Comparison of ENCODE assay signal across 21 cellular contexts in genomic region chr9:131092548-131093440, GRCh38. TPM values are rescaled to one million over a fixed set of nuclear protein-coding genes. Genes with fewer than 3 reads are reported as not detected.
"Had no signal": no experiment of that assay in that cellular context is flagged by ENCODE, and none has a peak within 500 bp of the region (broad histone marks: within the 10 kb centered on the region; RNA-seq: fewer than 3 reads in every experiment).

No MANE protein-coding gene starts in this region.

- H3K27ac Mint-ChIP-seq: mesothelial cell of epicardium, natural killer cell, progenitor cell of endocrine pancreas had no signal

- H3K27me3 ChIP-seq: neural progenitor cell, pancreas, thyroid gland had no signal

- H3K36me3 ChIP-seq: esophagus squamous epithelium, neural progenitor cell, pancreas, suprapubic skin, thyroid gland, upper lobe of left lung, uterus had no signal

- H3K4me1 ChIP-seq: pancreas, uterus had no signal

- DNase-seq: effector CD4-positive, alpha-beta T cell; esophagus squamous epithelium; foreskin keratinocyte; head of caudate nucleus; natural killer cell; occipital lobe; pancreas; small intestine; stimulated activated CD4-positive, alpha-beta T cell treated with anti-CD3 and anti-CD28 coated beads, Interleukin-12 subunit alpha, Interleukin-12 subunit beta, amount 100 ng/mL, for 4 hours; stimulated activated naive CD4-positive, alpha-beta T cell treated with Interleukin-2 at 50 U/mL for 16 hours; thyroid gland; upper lobe of left lung; uterus had no signal

- H3K4me1 Mint-ChIP-seq: natural killer cell had no signal

- H3K36me3 Mint-ChIP-seq: mesothelial cell of epicardium, natural killer cell, neural progenitor cell had no signal

- FAIRE-seq: pancreas, small intestine had no signal

- H3K4me3 ChIP-seq: coronary artery, esophagus squamous epithelium, hepatocyte, neural progenitor cell, pancreas, suprapubic skin, thyroid gland, upper lobe of left lung, uterus had no signal

- H3K4me3 Mint-ChIP-seq: mesothelial cell of epicardium, natural killer cell had no signal

- H3K27ac ChIP-seq: foreskin keratinocyte, hepatocyte, neural progenitor cell, pancreas, suprapubic skin, thyroid gland, upper lobe of left lung, uterus had no signal

- H2AFZ ChIP-seq: hepatocyte, neural progenitor cell had no signal

- ATAC-seq: foreskin keratinocyte, left lobe of liver, natural killer cell, pancreas, right cardiac atrium had no signal

- H3K9me3 ChIP-seq: esophagus squamous epithelium, pancreas, suprapubic skin, thyroid gland, upper lobe of left lung, uterus had no signal

- H3K9ac ChIP-seq: neural progenitor cell had no signal

- H3K4me2 ChIP-seq: hepatocyte, neural progenitor cell had no signal

- H3K79me2 ChIP-seq: hepatocyte had no signal

- H3K9me3 Mint-ChIP-seq: mesothelial cell of epicardium, natural killer cell, neural progenitor cell had no signal

RNA-seq across cellular contexts. Expression of gene AIF1L, which starts 3.5 kb away (rescaled TPM):
- total RNA-seq: natural killer cell had no signal
